Comparison of ENCODE assay signal across 10 cellular contexts in genomic region chr6:10099086-10099499, GRCh38.
DNase-seq lines count a peak whose midpoint lies in the region; ATAC-seq lines count a peak whose summit lies in the region.
"Had no signal": no experiment of that assay in that cellular context is flagged by ENCODE, and none has a peak within 500 bp of the region (broad histone marks: within the 10 kb centered on the region; RNA-seq: fewer than 3 reads in every experiment).

No MANE protein-coding gene starts in this region.

- in situ Hi-C loops in ACHN (cut with HindIII; ENCODE audit: low pct_ligation_motif_present, low pct_unique_long_range_greater_than_20kb, low sequenced_read_pairs): no loop called here

- no peaks in the 10 kb centered on the region for H3K36me3 ChIP-seq in SJCRH30
- no peaks in the 10 kb centered on the region for H3K36me3 ChIP-seq in subcutaneous abdominal adipose tissue (ENCODE audit: control insufficient read depth in 5 of 5, insufficient read depth in 5 of 5, low read length in 5 of 5)

- peak overlapping the region; percentile 28 for H3K4me3 ChIP-seq in SJCRH30
- peak overlapping the region; percentile 4 to 63 (median 42) for H3K4me3 ChIP-seq in subcutaneous abdominal adipose tissue (ENCODE audit: low read depth in 1 of 5, low read length in 5 of 5)
- H3K4me3 ChIP-seq: SK-N-MC had no signal

- H3K27me3 ChIP-seq in SJCRH30 (no peaks in the 10 kb centered on the region), subcutaneous abdominal adipose tissue (ENCODE audit: control insufficient read depth in 5 of 5, insufficient read depth in 4 of 5, low read length in 5 of 5) (no peaks in the 10 kb centered on the region)

- H3K9me3 ChIP-seq in SJCRH30 (replicated peaks): no peaks in the 10 kb centered on the region
- no peaks in the 10 kb centered on the region for H3K9me3 ChIP-seq in subcutaneous abdominal adipose tissue (ENCODE audit: control insufficient read depth in 5 of 5, low read length in 5 of 5)

- no peak for ATAC-seq in GM21576 (IDR thresholded peaks at IDR 0.05; ENCODE audit: unreplicated experiment)

- peak overlapping the region in 3 of 5 donors; percentile 14 to 48 (median 27) for H3K9ac ChIP-seq in subcutaneous abdominal adipose tissue (ENCODE audit: low read length in 5 of 5)

- H3K27ac ChIP-seq in SJCRH30 (no peak overlapping the region), subcutaneous abdominal adipose tissue (ENCODE audit: low read depth, low read length) (no peak overlapping the region)
- H3K27ac ChIP-seq: SK-N-MC had no signal

- H3K4me1 ChIP-seq in SJCRH30 (no peaks in the 10 kb centered on the region), subcutaneous abdominal adipose tissue (ENCODE audit: control insufficient read depth in 5 of 5, insufficient read depth in 5 of 5, low read length in 5 of 5) (peaks cover 0 to 17% (median 10%) of the 10 kb centered on the region in 5 donors)

- DNase-seq in NCI-H2171 treated with DMSO at 0.1 percent for 48 hours (lab: John Stamatoyannopoulos, UW): peak; percentile 14
- no peak for DNase-seq in NCI-H2171 (lab: John Stamatoyannopoulos, UW)
- DNase-seq in SJCRH30: peak; percentile 16 to 21
- peak; percentile 24 for DNase-seq in iPS-NIHi7 (ENCODE audit: extremely low spot score)
- no peak for DNase-seq in superior temporal gyrus (ENCODE audit: extremely low spot score)
- DNase-seq in ACHN: no peak
- DNase-seq: Kasumi-1 had no signal

Comparison
In these comparisons a context has a peak if more than half of its experiments do, and no peak if none do; other contexts are left out.
1. DNase-seq: peak in NCI-H2171 treated with DMSO at 0.1 percent for 48 hours (single experiment), SJCRH30 (2 of 2) and iPS-NIHi7 (single experiment); none in NCI-H2171 (single experiment), superior temporal gyrus (single experiment) and ACHN (single experiment).